ENCODE assay signal across 20 cellular contexts in genomic region chr3:123342631-123343080, GRCh38.
"Had no signal": no experiment of that assay in that cellular context is flagged by ENCODE, and none has a peak within 500 bp of the region (broad histone marks: within the 10 kb centered on the region; RNA-seq: fewer than 3 reads in every experiment).

No MANE protein-coding gene starts in this region.

- H3K27ac ChIP-seq: colonic mucosa, left lung, psoas muscle, SK-N-MC, uterus had no signal

- FAIRE-seq: endothelial cell of umbilical vein, islet of Langerhans had no signal

- H3K4me3 Mint-ChIP-seq: activated naive CD4-positive, alpha-beta T cell treated with anti-CD3 and anti-CD28 coated beads for 36 hours; activated T-helper 17 cell treated with anti-CD3 and anti-CD28 coated beads, Interleukin-2, amount 50 U/mL, for 72 hours; natural killer cell treated with Interleukin-12 subunit alpha and Interleukin-12 subunit beta and Interleukin-15 and Interleukin-18, amount 100 ng/mL, for 72 hours had no signal

- H3K4me1 Mint-ChIP-seq: activated T-helper 17 cell treated with anti-CD3 and anti-CD28 coated beads, Interleukin-2, amount 50 U/mL, for 72 hours had no signal

- H3K36me3 ChIP-seq: cardiac muscle cell, colonic mucosa, left lung, stomach, uterus had no signal

- H3K4me3 ChIP-seq: cardiac muscle cell, colonic mucosa, left lung, psoas muscle, SK-N-MC, stomach, uterus had no signal

- ATAC-seq: activated T-helper 17 cell treated with anti-CD3 and anti-CD28 coated beads, Interleukin-2, amount 50 U/mL, for 72 hours; left lung; natural killer cell treated with Interleukin-12 subunit alpha and Interleukin-12 subunit beta and Interleukin-15 and Interleukin-18, amount 100 ng/mL, for 72 hours; psoas muscle; sciatic nerve had no signal

- H3K9me3 ChIP-seq: colonic mucosa, left lung, psoas muscle, stomach, uterus had no signal

- DNase-seq: activated CD4-positive, alpha-beta T cell treated with anti-CD3 and anti-CD28 coated beads for 1 hour; activated CD4-positive, alpha-beta T cell treated with anti-CD3 and anti-CD28 coated beads, Interleukin-2, amount 50 U/mL, for 48 hours; activated naive CD4-positive, alpha-beta T cell treated with anti-CD3 and anti-CD28 coated beads for 36 hours; colonic mucosa; foreskin melanocyte; mesenchymal stem cell; occipital lobe; stimulated activated CD4-positive, alpha-beta T cell treated with anti-CD3 and anti-CD28 coated beads, Interleukin-1b, Interleukin-23, amount 100 ng/mL, for 48 hours; stomach; T-helper 9 cell; uterus had no signal

- H3K27ac Mint-ChIP-seq: activated naive CD4-positive, alpha-beta T cell treated with anti-CD3 and anti-CD28 coated beads for 36 hours; activated T-helper 17 cell treated with anti-CD3 and anti-CD28 coated beads, Interleukin-2, amount 50 U/mL, for 72 hours; natural killer cell treated with Interleukin-12 subunit alpha and Interleukin-12 subunit beta and Interleukin-15 and Interleukin-18, amount 100 ng/mL, for 72 hours had no signal

- H3K27me3 ChIP-seq: cardiac muscle cell, colonic mucosa, left lung, stomach, uterus had no signal

- H3K9me3 Mint-ChIP-seq: activated naive CD4-positive, alpha-beta T cell treated with anti-CD3 and anti-CD28 coated beads for 36 hours; activated T-helper 17 cell treated with anti-CD3 and anti-CD28 coated beads, Interleukin-2, amount 50 U/mL, for 72 hours; natural killer cell treated with Interleukin-12 subunit alpha and Interleukin-12 subunit beta and Interleukin-15 and Interleukin-18, amount 100 ng/mL, for 72 hours had no signal

- H3K36me3 Mint-ChIP-seq: natural killer cell treated with Interleukin-12 subunit alpha and Interleukin-12 subunit beta and Interleukin-15 and Interleukin-18, amount 100 ng/mL, for 72 hours had no signal

- H3K4me1 ChIP-seq: colonic mucosa, left lung, psoas muscle, uterus had no signal
